Comparison of ENCODE assay signal across 3 cellular contexts in the genomic region with DNA sequence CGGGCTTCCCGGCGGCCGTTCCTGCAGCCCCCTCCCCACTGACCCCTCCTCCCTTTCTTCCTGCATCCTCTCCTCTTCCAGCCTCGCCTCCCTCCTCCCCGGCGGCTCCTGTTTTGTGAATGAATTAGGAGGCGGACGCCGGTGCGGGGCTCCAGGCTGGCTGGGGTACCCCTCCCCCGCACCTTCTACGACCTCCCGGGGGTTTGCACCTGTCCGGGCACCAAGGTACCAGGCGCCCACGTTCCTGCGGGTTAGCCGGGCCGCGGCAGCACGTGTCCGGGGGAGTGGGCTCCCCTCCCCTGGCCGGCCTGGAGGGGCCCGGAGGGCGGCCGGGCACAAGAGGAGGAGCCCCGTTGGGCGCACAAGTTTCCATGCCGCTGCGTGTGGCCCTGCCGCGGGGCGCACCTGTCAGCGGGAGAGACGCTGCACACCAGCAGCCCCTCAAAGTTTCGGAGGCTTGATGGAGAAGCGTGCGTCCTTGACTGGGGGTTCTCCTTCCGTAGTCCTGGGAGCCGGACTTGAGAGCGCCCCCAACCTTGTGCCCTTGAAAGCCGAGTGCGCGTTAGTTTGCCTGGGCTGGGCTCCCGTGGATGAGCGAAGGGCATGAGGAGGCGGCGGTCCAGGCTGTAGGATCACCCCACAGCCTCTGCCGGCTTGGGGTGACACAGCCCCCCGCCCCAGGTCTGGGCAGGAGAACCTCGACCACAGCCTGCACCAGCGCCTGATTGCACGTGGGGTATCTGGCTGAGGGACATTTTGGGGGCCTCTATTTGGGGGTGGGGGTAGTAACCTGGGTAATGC.
TF ChIP-seq lines count a peak whose summit lies in the region.

No MANE protein-coding gene starts in this region.

TF ChIP-seq in HEK293, 187 proteins besides CTCF, POLR2A, EP300 and RAD21 (continues in another document):
- TF ChIP-seq ZNF596 (tag by site-specific recombination; IDR thresholded peaks at IDR 0.05) (no peak), ZSCAN30 (tag by site-specific recombination; IDR thresholded peaks at IDR 0.05) (no peak), GLIS1 (tag by site-specific recombination; IDR thresholded peaks at IDR 0.05) (peak; percentile 67), ZBTB20 (tag by site-specific recombination; IDR thresholded peaks at IDR 0.05) (peak; percentile 61; the same call in 1 of the 2 replicates), ZNF530 (tag by site-specific recombination; IDR thresholded peaks at IDR 0.05; ENCODE audit: low read depth) (no peak), PBX3 (CRISPR knock-in tag; IDR thresholded peaks at IDR 0.05) (no peak), ZNF341 (tag by site-specific recombination; IDR thresholded peaks at IDR 0.05; ENCODE audit: low read depth) (peak; percentile 53), ZNF629 (tag by site-specific recombination; IDR thresholded peaks at IDR 0.05) (no peak), ZNF335 (tag by site-specific recombination; conservative IDR thresholded peaks at IDR 0.05) (peak; percentile 22; the same call in 1 of the 2 replicates), FEZF1 (tag by site-specific recombination; IDR thresholded peaks at IDR 0.05) (no peak), ZIC2 (tag by site-specific recombination; IDR thresholded peaks at IDR 0.05) (no peak; the same call in 1 of the 2 replicates), ZNF610 (tag by site-specific recombination; IDR thresholded peaks at IDR 0.05; ENCODE audit: borderline replicate concordance) (no peak), ZNF837 (tag by site-specific recombination; IDR thresholded peaks at IDR 0.05) (no peak), ZBTB8A (tag by site-specific recombination; IDR thresholded peaks at IDR 0.05) (peak; percentile 91), ZNF785 (tag by site-specific recombination; IDR thresholded peaks at IDR 0.05) (no peak), OSR2 (tag by site-specific recombination; IDR thresholded peaks at IDR 0.05) (no peak), ZNF76 (tag by site-specific recombination; IDR thresholded peaks at IDR 0.05; ENCODE audit: borderline replicate concordance, low read depth) (no peak), KLF16 (tag by site-specific recombination; IDR thresholded peaks at IDR 0.05) (0 out of 2 replicates have a peak, but pooled peaks have one; percentile 38)
- TF ChIP-seq, protein P1, sequence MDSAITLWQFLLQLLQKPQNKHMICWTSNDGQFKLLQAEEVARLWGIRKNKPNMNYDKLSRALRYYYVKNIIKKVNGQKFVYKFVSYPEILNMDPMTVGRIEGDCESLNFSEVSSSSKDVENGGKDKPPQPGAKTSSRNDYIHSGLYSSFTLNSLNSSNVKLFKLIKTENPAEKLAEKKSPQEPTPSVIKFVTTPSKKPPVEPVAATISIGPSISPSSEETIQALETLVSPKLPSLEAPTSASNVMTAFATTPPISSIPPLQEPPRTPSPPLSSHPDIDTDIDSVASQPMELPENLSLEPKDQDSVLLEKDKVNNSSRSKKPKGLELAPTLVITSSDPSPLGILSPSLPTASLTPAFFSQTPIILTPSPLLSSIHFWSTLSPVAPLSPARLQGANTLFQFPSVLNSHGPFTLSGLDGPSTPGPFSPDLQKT (IDR thresholded peaks at IDR 0.05; ENCODE audit: borderline replicate concordance, low read depth, low read length): no peak
- TF ChIP-seq, protein P2, sequence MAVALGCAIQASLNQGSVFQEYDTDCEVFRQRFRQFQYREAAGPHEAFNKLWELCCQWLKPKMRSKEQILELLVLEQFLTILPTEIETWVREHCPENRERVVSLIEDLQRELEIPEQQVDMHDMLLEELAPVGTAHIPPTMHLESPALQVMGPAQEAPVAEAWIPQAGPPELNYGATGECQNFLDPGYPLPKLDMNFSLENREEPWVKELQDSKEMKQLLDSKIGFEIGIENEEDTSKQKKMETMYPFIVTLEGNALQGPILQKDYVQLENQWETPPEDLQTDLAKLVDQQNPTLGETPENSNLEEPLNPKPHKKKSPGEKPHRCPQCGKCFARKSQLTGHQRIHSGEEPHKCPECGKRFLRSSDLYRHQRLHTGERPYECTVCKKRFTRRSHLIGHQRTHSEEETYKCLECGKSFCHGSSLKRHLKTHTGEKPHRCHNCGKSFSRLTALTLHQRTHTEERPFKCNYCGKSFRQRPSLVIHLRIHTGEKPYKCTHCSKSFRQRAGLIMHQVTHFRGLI (tag by site-specific recombination; IDR thresholded peaks at IDR 0.05): peak; percentile 92

TF ChIP-seq in GM12878, 131 proteins besides CTCF, POLR2A, EP300 and RAD21:
- TF ChIP-seq NRF1 (conservative IDR thresholded peaks at IDR 0.05; ENCODE audit: low read depth, low read length): no peak
- TF ChIP-seq ELK1 (IDR thresholded peaks at IDR 0.05; ENCODE audit: low read depth, low read length): no peak
- no peak for TF ChIP-seq MXI1 (IDR thresholded peaks at IDR 0.05; ENCODE audit: low read depth, low read length)
- TF ChIP-seq MYB (IDR thresholded peaks at IDR 0.05; ENCODE audit: borderline replicate concordance, low read depth, low read length): no peak
- TF ChIP-seq CREM (IDR thresholded peaks at IDR 0.05; ENCODE audit: low read depth): no peak
- TF ChIP-seq HSF1 (IDR thresholded peaks at IDR 0.05; ENCODE audit: low read depth, low read length): no peak
- TF ChIP-seq, protein P3, sequence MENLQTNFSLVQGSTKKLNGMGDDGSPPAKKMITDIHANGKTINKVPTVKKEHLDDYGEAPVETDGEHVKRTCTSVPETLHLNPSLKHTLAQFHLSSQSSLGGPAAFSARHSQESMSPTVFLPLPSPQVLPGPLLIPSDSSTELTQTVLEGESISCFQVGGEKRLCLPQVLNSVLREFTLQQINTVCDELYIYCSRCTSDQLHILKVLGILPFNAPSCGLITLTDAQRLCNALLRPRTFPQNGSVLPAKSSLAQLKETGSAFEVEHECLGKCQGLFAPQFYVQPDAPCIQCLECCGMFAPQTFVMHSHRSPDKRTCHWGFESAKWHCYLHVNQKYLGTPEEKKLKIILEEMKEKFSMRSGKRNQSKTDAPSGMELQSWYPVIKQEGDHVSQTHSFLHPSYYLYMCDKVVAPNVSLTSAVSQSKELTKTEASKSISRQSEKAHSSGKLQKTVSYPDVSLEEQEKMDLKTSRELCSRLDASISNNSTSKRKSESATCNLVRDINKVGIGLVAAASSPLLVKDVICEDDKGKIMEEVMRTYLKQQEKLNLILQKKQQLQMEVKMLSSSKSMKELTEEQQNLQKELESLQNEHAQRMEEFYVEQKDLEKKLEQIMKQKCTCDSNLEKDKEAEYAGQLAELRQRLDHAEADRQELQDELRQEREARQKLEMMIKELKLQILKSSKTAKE (IDR thresholded peaks at IDR 0.05; ENCODE audit: low read depth, poor library complexity, severe bottlenecking): no peak
- no peak for TF ChIP-seq ZNF622 (IDR thresholded peaks at IDR 0.05)
- no peak for TF ChIP-seq TCF3 (IDR thresholded peaks at IDR 0.05; ENCODE audit: borderline replicate concordance, insufficient read depth, low read depth, low read length)
- TF ChIP-seq RAD51 (IDR thresholded peaks at IDR 0.05): no peak
- no peak for TF ChIP-seq RFX5 (IDR thresholded peaks at IDR 0.05; ENCODE audit: low read depth, low read length)
- TF ChIP-seq SUZ12 (IDR thresholded peaks at IDR 0.05; ENCODE audit: unreplicated experiment): peak; percentile 79
- TF ChIP-seq ZNF384 (IDR thresholded peaks at IDR 0.05; ENCODE audit: borderline replicate concordance, low read depth, low read length): no peak
- TF ChIP-seq HDAC6 (IDR thresholded peaks at IDR 0.05; ENCODE audit: unreplicated experiment): peak; percentile 79
- no peak for TF ChIP-seq DPF2 (IDR thresholded peaks at IDR 0.05)
- no peak for TF ChIP-seq CHD4 (IDR thresholded peaks at IDR 0.05)

TF ChIP-seq in liver, 16 proteins besides CTCF, POLR2A, EP300 and RAD21:
- TF ChIP-seq GABPA (IDR thresholded peaks at IDR 0.05 in 1 of 2, conservative IDR thresholded peaks at IDR 0.05 in 1 of 2): no peak
- TF ChIP-seq TAF1 (conservative IDR thresholded peaks at IDR 0.05): no peak
- TF ChIP-seq HNF4G (IDR thresholded peaks at IDR 0.05): no peak
- TF ChIP-seq EGR1 (IDR thresholded peaks at IDR 0.05; ENCODE audit: low read depth in 2 of 2): no peak
- TF ChIP-seq HNF4A (conservative IDR thresholded peaks at IDR 0.05): no peak
- no peak for TF ChIP-seq MAX (IDR thresholded peaks at IDR 0.05)
- no peak for TF ChIP-seq ATF3 (IDR thresholded peaks at IDR 0.05)
- TF ChIP-seq YY1 (IDR thresholded peaks at IDR 0.05): no peak
- no peak for TF ChIP-seq JUND (IDR thresholded peaks at IDR 0.05)
- TF ChIP-seq, protein P4, sequence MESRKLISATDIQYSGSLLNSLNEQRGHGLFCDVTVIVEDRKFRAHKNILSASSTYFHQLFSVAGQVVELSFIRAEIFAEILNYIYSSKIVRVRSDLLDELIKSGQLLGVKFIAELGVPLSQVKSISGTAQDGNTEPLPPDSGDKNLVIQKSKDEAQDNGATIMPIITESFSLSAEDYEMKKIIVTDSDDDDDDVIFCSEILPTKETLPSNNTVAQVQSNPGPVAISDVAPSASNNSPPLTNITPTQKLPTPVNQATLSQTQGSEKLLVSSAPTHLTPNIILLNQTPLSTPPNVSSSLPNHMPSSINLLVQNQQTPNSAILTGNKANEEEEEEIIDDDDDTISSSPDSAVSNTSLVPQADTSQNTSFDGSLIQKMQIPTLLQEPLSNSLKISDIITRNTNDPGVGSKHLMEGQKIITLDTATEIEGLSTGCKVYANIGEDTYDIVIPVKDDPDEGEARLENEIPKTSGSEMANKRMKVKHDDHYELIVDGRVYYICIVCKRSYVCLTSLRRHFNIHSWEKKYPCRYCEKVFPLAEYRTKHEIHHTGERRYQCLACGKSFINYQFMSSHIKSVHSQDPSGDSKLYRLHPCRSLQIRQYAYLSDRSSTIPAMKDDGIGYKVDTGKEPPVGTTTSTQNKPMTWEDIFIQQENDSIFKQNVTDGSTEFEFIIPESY (IDR thresholded peaks at IDR 0.05): no peak
- no peak for TF ChIP-seq FOXA1 (IDR thresholded peaks at IDR 0.05)
- TF ChIP-seq NR2F2 (IDR thresholded peaks at IDR 0.05): no peak
- TF ChIP-seq SP1 (IDR thresholded peaks at IDR 0.05): no peak
- TF ChIP-seq RXRA (IDR thresholded peaks at IDR 0.05): no peak
- TF ChIP-seq, protein P5, sequence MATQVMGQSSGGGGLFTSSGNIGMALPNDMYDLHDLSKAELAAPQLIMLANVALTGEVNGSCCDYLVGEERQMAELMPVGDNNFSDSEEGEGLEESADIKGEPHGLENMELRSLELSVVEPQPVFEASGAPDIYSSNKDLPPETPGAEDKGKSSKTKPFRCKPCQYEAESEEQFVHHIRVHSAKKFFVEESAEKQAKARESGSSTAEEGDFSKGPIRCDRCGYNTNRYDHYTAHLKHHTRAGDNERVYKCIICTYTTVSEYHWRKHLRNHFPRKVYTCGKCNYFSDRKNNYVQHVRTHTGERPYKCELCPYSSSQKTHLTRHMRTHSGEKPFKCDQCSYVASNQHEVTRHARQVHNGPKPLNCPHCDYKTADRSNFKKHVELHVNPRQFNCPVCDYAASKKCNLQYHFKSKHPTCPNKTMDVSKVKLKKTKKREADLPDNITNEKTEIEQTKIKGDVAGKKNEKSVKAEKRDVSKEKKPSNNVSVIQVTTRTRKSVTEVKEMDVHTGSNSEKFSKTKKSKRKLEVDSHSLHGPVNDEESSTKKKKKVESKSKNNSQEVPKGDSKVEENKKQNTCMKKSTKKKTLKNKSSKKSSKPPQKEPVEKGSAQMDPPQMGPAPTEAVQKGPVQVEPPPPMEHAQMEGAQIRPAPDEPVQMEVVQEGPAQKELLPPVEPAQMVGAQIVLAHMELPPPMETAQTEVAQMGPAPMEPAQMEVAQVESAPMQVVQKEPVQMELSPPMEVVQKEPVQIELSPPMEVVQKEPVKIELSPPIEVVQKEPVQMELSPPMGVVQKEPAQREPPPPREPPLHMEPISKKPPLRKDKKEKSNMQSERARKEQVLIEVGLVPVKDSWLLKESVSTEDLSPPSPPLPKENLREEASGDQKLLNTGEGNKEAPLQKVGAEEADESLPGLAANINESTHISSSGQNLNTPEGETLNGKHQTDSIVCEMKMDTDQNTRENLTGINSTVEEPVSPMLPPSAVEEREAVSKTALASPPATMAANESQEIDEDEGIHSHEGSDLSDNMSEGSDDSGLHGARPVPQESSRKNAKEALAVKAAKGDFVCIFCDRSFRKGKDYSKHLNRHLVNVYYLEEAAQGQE (IDR thresholded peaks at IDR 0.05): no peak
- no peak for TF ChIP-seq FOXA2 (IDR thresholded peaks at IDR 0.05)
